In the genomic region with DNA sequence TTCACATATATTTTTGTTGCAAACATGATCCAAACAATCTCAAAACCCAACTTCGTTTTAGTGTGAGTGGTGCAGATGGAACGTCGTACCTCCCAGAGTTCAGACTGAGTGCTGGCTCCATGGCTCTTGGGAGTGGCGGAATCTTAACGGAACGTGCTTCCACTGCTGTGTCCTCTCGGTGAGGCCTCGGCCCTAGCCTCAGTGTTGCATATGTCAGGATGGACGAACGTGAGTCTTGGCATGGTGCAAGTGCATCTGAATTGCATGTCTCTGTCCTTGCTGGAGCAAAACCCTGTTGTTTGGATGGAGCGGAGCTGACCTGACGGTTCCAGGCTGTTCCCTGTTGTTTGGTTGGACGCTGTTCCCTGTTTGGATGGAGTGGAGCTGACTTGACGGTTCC, we compare ENCODE assay signal across 25 cellular contexts.
"Had no signal": no experiment of that assay in that cellular context is flagged by ENCODE, and none has a peak within 500 bp of the region (broad histone marks: within the 10 kb centered on the region; RNA-seq: fewer than 3 reads in every experiment).

No MANE protein-coding gene starts in this region.

- H3K4me1 ChIP-seq: SJCRH30 had no signal

- DNase-seq: activated CD4-positive, alpha-beta T cell treated with anti-CD3 and anti-CD28 coated beads for 36 hours; activated CD4-positive, alpha-beta T cell treated with anti-CD3 and anti-CD28 coated beads, Interleukin-2, amount 10 ng/mL, durations not matched to agents 7 days and 5 days; activated CD4-positive, alpha-beta T cell treated with anti-CD3 and anti-CD28 coated beads, Interleukin-2, amount 50 U/mL, for 48 hours; activated CD8-positive, alpha-beta T cell treated with anti-CD3 and anti-CD28 coated beads, Interleukin-2, amount 10 ng/mL, durations not matched to agents 7 days and 5 days; activated effector memory CD4-positive, alpha-beta T cell treated with Interleukin-2 at 50 U/mL for 16 hours; activated naive CD4-positive, alpha-beta T cell treated with anti-CD3 and anti-CD28 coated beads, Interleukin-2, amount 10 ng/mL, durations not matched to agents 7 days and 5 days; activated naive CD8-positive, alpha-beta T cell treated with anti-CD3 and anti-CD28 coated beads for 36 hours; activated T-cell treated with anti-CD3 and anti-CD28 coated beads, Interleukin-2, amount 50 U/mL, for 24 hours; amniotic stem cell; aorta; brain microvascular endothelial cell; IMR-90; NCI-H1092 treated with DMSO at 0.1 percent for 48 hours; NCI-H146; NCI-H187 treated with DMSO at 0.1 percent for 48 hours; NCI-H2081; NCI-H345; NCI-H524 treated with DMSO at 0.1 percent for 48 hours; SHP77; SJCRH30; T1000 had no signal

- H3K27me3 ChIP-seq: brain microvascular endothelial cell, SJCRH30 had no signal

- H3K9me3 ChIP-seq: SJCRH30 had no signal

- H3K36me3 ChIP-seq: brain microvascular endothelial cell, SJCRH30 had no signal

- ATAC-seq: activated CD4-positive, alpha-beta T cell treated with anti-CD3 and anti-CD28 coated beads for 36 hours; activated CD4-positive, CD25-positive, alpha-beta regulatory T cell treated with anti-CD3 and anti-CD28 coated beads, Interleukin-2, amount 50 U/mL, for 24 hours; activated CD8-positive, alpha-beta T cell treated with anti-CD3 and anti-CD28 coated beads, Interleukin-2, amount 10 ng/mL, durations not matched to agents 7 days and 5 days; K562; Panc1 had no signal

- H3K27ac ChIP-seq: brain microvascular endothelial cell, SJCRH30, SK-N-MC had no signal

- H3K4me3 ChIP-seq: K562, SJCRH30, SK-N-MC had no signal
